Comparison of ENCODE assay signal across 1 cellular context in genomic region chr7:1115863-1116183, GRCh38. TPM values are rescaled to one million over a fixed set of nuclear protein-coding genes. Genes with fewer than 3 reads are reported as not detected.
"Had no signal": no experiment of that assay in that cellular context is flagged by ENCODE, and none has a peak within 500 bp of the region (broad histone marks: within the 10 kb centered on the region; RNA-seq: fewer than 3 reads in every experiment).

No MANE protein-coding gene starts in this region.

RNA-seq across cellular contexts. Expression of gene GPER1, which starts 27.9 kb away (rescaled TPM):
- total RNA-seq: natural killer cell treated with Interleukin-12 subunit alpha and Interleukin-12 subunit beta and Interleukin-15 and Interleukin-18, amount 100 ng/mL, for 72 hours had no signal
